ENCODE assay signal across 22 cellular contexts in the genomic region with DNA sequence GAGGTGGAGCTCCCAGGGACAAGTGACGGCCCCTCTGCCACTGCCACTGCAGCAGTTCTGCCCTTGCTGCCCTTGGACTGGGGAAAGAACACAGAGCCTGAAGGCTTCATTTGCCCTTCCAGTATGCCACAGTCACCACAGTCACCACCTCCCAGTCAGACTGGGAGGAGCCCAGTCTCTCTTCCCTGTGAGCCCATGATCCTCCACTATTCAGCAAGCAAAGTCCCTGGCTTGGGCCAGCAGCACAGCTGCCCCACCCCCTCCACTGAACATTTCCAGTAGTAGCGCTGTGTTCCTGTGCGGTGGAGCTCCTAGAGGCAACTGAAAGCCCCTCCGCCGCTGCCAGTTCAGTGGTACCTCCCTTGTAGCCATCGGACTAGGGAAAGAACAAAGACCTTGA.
"Had no signal": no experiment of that assay in that cellular context is flagged by ENCODE, and none has a peak within 500 bp of the region (broad histone marks: within the 10 kb centered on the region; RNA-seq: fewer than 3 reads in every experiment).

No MANE protein-coding gene starts in this region.

- H3K27me3 ChIP-seq: dorsolateral prefrontal cortex, esophagus muscularis mucosa, foreskin keratinocyte, gastroesophageal sphincter, heart left ventricle, hepatocyte, left lung had no signal

- H3K36me3 ChIP-seq: esophagus muscularis mucosa, gastroesophageal sphincter, heart left ventricle, left lung, lower lobe of right lung had no signal

- H3K27ac Mint-ChIP-seq: immature natural killer cell, mesothelial cell of epicardium had no signal

- H3K9me3 ChIP-seq: esophagus muscularis mucosa, gastroesophageal sphincter, heart left ventricle, left lung, lower lobe of right lung, mucosa of descending colon had no signal

- ATAC-seq: foreskin keratinocyte, heart left ventricle, left colon, left lung, left ventricle myocardium superior, mucosa of descending colon had no signal

- H3K36me3 Mint-ChIP-seq: immature natural killer cell, mesothelial cell of epicardium had no signal

- H3K4me3 Mint-ChIP-seq: immature natural killer cell, mesothelial cell of epicardium had no signal

- H3K27ac ChIP-seq: coronary artery, dorsolateral prefrontal cortex, esophagus muscularis mucosa, foreskin keratinocyte, gastroesophageal sphincter, heart left ventricle, hepatocyte, left lung, lower lobe of right lung had no signal

- H3K4me1 ChIP-seq: esophagus muscularis mucosa, foreskin keratinocyte, gastroesophageal sphincter, heart left ventricle, left lung, lower lobe of right lung had no signal

- H3K4me3 ChIP-seq: coronary artery, dorsolateral prefrontal cortex, esophagus muscularis mucosa, gastroesophageal sphincter, heart left ventricle, hepatocyte, left lung, lower lobe of right lung, mucosa of descending colon had no signal

- H3K4me1 Mint-ChIP-seq: immature natural killer cell, mesothelial cell of epicardium had no signal

- DNase-seq: dermis blood vessel endothelial cell; dorsolateral prefrontal cortex; effector CD4-positive, alpha-beta T cell; effector memory CD4-positive, alpha-beta T cell; foreskin keratinocyte; hypothalamus; immature natural killer cell; islet precursor cell; kidney; kidney glomerular epithelial cell; left colon; left lung; left ventricle myocardium superior; lower lobe of right lung; mesenchymal stem cell; mucosa of descending colon had no signal
